Comparison of ENCODE assay signal across 1 cellular context in the genomic region with DNA sequence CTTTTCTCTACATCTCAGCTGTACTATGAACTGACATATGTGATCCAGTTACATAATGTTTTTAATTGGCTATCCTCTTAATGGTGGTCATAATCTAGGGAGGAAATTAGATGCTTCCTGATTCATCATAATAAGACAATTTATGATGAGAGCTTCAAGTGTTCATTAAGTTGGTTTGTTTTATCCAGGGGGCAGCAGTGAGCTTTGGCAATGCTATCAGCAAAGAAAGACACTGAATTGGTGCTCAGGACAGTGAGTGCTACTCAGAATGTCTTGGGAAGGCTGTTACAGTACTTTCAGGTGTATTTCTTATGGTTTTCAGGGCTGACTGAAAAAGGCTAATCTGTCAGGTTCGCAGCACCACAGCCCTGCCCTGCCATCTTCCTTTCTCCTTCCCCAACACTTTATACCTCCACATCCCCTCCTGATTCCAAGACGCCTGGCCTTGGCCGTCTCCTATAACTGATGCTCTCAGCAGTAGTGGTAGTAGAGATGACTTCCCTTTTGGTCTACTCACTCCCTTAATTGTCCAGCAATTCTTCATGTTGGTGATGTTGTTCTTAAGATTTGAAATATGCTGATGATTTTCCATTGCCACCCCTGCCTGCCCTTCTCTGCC.
TF ChIP-seq lines count a peak whose summit lies in the region.

No MANE protein-coding gene starts in this region.

TF ChIP-seq in HepG2, 621 proteins besides CTCF, POLR2A, EP300 and RAD21 (continued from another document and continues in another):
- TF ChIP-seq ASH2L (IDR thresholded peaks at IDR 0.05; ENCODE audit: insufficient read length, low read depth, low read length) (no peak), GATAD2A (CRISPR knock-in tag; IDR thresholded peaks at IDR 0.05) (peak; percentile 39; the same call in 1 of the 2 replicates), RCOR2 (CRISPR knock-in tag; IDR thresholded peaks at IDR 0.05) (peak; percentile 26; the same call in 1 of the 2 replicates), KAT7 (CRISPR knock-in tag; IDR thresholded peaks at IDR 0.05; ENCODE audit: borderline replicate concordance) (0 out of 2 replicates have a peak, but pooled peaks have one; percentile 47), ELF3 (CRISPR knock-in tag; IDR thresholded peaks at IDR 0.05) (0 out of 2 replicates have a peak, but pooled peaks have one; percentile 29), ZMAT5 (CRISPR knock-in tag; IDR thresholded peaks at IDR 0.05; ENCODE audit: borderline replicate concordance, low read depth) (no peak), ZSCAN31 (CRISPR knock-in tag; IDR thresholded peaks at IDR 0.05; ENCODE audit: low read depth) (no peak), ZNF564 (CRISPR knock-in tag; IDR thresholded peaks at IDR 0.05) (no peak), MBD4 (IDR thresholded peaks at IDR 0.05; ENCODE audit: borderline replicate concordance, low read length) (no peak), ZNF670 (CRISPR knock-in tag; IDR thresholded peaks at IDR 0.05; ENCODE audit: borderline replicate concordance) (no peak), ZFP36L2 (CRISPR knock-in tag; IDR thresholded peaks at IDR 0.05) (no peak), PHF8 (CRISPR knock-in tag; IDR thresholded peaks at IDR 0.05) (0 out of 2 replicates have a peak, but pooled peaks have one; percentile 15), EEA1 (CRISPR knock-in tag; IDR thresholded peaks at IDR 0.05; ENCODE audit: borderline replicate concordance) (no peak), MED8 (CRISPR knock-in tag; IDR thresholded peaks at IDR 0.05; ENCODE audit: insufficient replicate concordance) (no peak), SAP130 (CRISPR knock-in tag; IDR thresholded peaks at IDR 0.05; ENCODE audit: low read depth) (0 out of 2 replicates have a peak, but pooled peaks have one; percentile 26), TEAD3 (CRISPR knock-in tag; optimal IDR thresholded peaks at IDR 0.05; ENCODE audit: borderline replicate concordance) (peak; percentile 6), ARID3A (IDR thresholded peaks at IDR 0.05; ENCODE audit: low read depth, low read length) (peak; percentile 86), ZNF331 (CRISPR knock-in tag; IDR thresholded peaks at IDR 0.05) (peak; percentile 46; the same call in 1 of the 2 replicates), ZNF124 (CRISPR knock-in tag; IDR thresholded peaks at IDR 0.05) (no peak), ZNF619 (CRISPR knock-in tag; IDR thresholded peaks at IDR 0.05) (0 out of 2 replicates have a peak, but pooled peaks have one; percentile 28), WIZ (CRISPR knock-in tag; IDR thresholded peaks at IDR 0.05) (0 out of 2 replicates have a peak, but pooled peaks have one; percentile 10), ONECUT2 (CRISPR knock-in tag; IDR thresholded peaks at IDR 0.05) (no peak), YY1 (IDR thresholded peaks at IDR 0.05; ENCODE audit: insufficient read depth, insufficient replicate concordance, low read depth, low read length) (no peak), ZFX (CRISPR knock-in tag; IDR thresholded peaks at IDR 0.05; ENCODE audit: low read depth) (0 out of 2 replicates have a peak, but pooled peaks have one; percentile 9), ZFP1 (CRISPR knock-in tag; IDR thresholded peaks at IDR 0.05) (no peak), NCOR1 (IDR thresholded peaks at IDR 0.05; ENCODE audit: borderline replicate concordance, low read length) (no peak), AHR (CRISPR knock-in tag; IDR thresholded peaks at IDR 0.05) (no peak), REXO4 (CRISPR knock-in tag; IDR thresholded peaks at IDR 0.05; ENCODE audit: borderline replicate concordance) (no peak), ARNT (IDR thresholded peaks at IDR 0.05) (no peak), ARID2 (CRISPR knock-in tag; IDR thresholded peaks at IDR 0.05; ENCODE audit: borderline replicate concordance) (no peak), ZNF75D (CRISPR knock-in tag; IDR thresholded peaks at IDR 0.05; ENCODE audit: borderline replicate concordance) (no peak), ATF1 (CRISPR knock-in tag; IDR thresholded peaks at IDR 0.05) (no peak), NCOA2 (CRISPR knock-in tag; IDR thresholded peaks at IDR 0.05) (0 out of 2 replicates have a peak, but pooled peaks have one; percentile 1), FLYWCH1 (CRISPR knock-in tag; IDR thresholded peaks at IDR 0.05) (no peak), NFKBIZ (CRISPR knock-in tag; IDR thresholded peaks at IDR 0.05) (no peak), TOE1 (CRISPR knock-in tag; IDR thresholded peaks at IDR 0.05) (no peak), ZNF430 (CRISPR knock-in tag; IDR thresholded peaks at IDR 0.05) (no peak), NR2F6 (IDR thresholded peaks at IDR 0.05) (no peak), NR2F6 (CRISPR knock-in tag; IDR thresholded peaks at IDR 0.05) (no peak)
- TF ChIP-seq, protein P1, sequence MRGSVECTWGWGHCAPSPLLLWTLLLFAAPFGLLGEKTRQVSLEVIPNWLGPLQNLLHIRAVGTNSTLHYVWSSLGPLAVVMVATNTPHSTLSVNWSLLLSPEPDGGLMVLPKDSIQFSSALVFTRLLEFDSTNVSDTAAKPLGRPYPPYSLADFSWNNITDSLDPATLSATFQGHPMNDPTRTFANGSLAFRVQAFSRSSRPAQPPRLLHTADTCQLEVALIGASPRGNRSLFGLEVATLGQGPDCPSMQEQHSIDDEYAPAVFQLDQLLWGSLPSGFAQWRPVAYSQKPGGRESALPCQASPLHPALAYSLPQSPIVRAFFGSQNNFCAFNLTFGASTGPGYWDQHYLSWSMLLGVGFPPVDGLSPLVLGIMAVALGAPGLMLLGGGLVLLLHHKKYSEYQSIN (CRISPR knock-in tag; IDR thresholded peaks at IDR 0.05; ENCODE audit: borderline replicate concordance) = no peak
- TF ChIP-seq, protein P2, sequence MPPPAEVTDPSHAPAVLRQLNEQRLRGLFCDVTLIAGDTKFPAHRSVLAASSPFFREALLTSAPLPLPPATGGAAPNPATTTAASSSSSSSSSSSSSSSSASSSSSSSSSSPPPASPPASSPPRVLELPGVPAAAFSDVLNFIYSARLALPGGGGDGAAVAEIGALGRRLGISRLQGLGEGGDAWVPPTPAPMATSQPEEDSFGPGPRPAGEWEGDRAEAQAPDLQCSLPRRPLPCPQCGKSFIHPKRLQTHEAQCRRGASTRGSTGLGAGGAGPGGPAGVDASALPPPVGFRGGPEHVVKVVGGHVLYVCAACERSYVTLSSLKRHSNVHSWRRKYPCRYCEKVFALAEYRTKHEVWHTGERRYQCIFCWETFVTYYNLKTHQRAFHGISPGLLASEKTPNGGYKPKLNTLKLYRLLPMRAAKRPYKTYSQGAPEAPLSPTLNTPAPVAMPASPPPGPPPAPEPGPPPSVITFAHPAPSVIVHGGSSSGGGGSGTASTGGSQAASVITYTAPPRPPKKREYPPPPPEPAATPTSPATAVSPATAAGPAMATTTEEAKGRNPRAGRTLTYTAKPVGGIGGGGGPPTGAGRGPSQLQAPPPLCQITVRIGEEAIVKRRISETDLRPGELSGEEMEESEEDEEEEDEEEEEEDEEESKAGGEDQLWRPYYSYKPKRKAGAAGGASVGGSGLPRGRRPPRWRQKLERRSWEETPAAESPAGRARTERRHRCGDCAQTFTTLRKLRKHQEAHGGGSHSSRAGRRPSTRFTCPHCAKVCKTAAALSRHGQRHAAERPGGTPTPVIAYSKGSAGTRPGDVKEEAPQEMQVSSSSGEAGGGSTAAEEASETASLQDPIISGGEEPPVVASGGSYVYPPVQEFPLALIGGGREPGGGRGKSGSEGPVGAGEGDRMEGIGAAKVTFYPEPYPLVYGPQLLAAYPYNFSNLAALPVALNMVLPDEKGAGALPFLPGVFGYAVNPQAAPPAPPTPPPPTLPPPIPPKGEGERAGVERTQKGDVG (CRISPR knock-in tag; IDR thresholded peaks at IDR 0.05; ENCODE audit: borderline replicate concordance) = no peak
- TF ChIP-seq, protein P3, sequence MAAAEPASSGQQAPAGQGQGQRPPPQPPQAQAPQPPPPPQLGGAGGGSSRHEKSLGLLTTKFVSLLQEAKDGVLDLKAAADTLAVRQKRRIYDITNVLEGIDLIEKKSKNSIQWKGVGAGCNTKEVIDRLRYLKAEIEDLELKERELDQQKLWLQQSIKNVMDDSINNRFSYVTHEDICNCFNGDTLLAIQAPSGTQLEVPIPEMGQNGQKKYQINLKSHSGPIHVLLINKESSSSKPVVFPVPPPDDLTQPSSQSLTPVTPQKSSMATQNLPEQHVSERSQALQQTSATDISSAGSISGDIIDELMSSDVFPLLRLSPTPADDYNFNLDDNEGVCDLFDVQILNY (CRISPR knock-in tag; conservative IDR thresholded peaks at IDR 0.05) = no peak
- TF ChIP-seq, protein P4, sequence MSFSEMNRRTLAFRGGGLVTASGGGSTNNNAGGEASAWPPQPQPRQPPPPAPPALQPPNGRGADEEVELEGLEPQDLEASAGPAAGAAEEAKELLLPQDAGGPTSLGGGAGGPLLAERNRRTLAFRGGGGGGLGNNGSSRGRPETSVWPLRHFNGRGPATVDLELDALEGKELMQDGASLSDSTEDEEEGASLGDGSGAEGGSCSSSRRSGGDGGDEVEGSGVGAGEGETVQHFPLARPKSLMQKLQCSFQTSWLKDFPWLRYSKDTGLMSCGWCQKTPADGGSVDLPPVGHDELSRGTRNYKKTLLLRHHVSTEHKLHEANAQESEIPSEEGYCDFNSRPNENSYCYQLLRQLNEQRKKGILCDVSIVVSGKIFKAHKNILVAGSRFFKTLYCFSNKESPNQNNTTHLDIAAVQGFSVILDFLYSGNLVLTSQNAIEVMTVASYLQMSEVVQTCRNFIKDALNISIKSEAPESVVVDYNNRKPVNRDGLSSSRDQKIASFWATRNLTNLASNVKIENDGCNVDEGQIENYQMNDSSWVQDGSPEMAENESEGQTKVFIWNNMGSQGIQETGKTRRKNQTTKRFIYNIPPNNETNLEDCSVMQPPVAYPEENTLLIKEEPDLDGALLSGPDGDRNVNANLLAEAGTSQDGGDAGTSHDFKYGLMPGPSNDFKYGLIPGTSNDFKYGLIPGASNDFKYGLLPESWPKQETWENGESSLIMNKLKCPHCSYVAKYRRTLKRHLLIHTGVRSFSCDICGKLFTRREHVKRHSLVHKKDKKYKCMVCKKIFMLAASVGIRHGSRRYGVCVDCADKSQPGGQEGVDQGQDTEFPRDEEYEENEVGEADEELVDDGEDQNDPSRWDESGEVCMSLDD (CRISPR knock-in tag; IDR thresholded peaks at IDR 0.05; ENCODE audit: borderline replicate concordance) = no peak
- TF ChIP-seq, protein P5, sequence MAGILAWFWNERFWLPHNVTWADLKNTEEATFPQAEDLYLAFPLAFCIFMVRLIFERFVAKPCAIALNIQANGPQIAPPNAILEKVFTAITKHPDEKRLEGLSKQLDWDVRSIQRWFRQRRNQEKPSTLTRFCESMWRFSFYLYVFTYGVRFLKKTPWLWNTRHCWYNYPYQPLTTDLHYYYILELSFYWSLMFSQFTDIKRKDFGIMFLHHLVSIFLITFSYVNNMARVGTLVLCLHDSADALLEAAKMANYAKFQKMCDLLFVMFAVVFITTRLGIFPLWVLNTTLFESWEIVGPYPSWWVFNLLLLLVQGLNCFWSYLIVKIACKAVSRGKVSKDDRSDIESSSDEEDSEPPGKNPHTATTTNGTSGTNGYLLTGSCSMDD (CRISPR knock-in tag; IDR thresholded peaks at IDR 0.05) = no peak
- TF ChIP-seq, protein P6, sequence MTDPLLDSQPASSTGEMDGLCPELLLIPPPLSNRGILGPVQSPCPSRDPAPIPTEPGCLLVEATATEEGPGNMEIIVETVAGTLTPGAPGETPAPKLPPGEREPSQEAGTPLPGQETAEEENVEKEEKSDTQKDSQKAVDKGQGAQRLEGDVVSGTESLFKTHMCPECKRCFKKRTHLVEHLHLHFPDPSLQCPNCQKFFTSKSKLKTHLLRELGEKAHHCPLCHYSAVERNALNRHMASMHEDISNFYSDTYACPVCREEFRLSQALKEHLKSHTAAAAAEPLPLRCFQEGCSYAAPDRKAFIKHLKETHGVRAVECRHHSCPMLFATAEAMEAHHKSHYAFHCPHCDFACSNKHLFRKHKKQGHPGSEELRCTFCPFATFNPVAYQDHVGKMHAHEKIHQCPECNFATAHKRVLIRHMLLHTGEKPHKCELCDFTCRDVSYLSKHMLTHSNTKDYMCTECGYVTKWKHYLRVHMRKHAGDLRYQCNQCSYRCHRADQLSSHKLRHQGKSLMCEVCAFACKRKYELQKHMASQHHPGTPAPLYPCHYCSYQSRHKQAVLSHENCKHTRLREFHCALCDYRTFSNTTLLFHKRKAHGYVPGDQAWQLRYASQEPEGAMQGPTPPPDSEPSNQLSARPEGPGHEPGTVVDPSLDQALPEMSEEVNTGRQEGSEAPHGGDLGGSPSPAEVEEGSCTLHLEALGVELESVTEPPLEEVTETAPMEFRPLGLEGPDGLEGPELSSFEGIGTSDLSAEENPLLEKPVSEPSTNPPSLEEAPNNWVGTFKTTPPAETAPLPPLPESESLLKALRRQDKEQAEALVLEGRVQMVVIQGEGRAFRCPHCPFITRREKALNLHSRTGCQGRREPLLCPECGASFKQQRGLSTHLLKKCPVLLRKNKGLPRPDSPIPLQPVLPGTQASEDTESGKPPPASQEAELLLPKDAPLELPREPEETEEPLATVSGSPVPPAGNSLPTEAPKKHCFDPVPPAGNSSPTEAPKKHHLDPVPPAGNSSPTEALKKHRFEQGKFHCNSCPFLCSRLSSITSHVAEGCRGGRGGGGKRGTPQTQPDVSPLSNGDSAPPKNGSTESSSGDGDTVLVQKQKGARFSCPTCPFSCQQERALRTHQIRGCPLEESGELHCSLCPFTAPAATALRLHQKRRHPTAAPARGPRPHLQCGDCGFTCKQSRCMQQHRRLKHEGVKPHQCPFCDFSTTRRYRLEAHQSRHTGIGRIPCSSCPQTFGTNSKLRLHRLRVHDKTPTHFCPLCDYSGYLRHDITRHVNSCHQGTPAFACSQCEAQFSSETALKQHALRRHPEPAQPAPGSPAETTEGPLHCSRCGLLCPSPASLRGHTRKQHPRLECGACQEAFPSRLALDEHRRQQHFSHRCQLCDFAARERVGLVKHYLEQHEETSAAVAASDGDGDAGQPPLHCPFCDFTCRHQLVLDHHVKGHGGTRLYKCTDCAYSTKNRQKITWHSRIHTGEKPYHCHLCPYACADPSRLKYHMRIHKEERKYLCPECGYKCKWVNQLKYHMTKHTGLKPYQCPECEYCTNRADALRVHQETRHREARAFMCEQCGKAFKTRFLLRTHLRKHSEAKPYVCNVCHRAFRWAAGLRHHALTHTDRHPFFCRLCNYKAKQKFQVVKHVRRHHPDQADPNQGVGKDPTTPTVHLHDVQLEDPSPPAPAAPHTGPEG (CRISPR knock-in tag; IDR thresholded peaks at IDR 0.05) = no peak
